13 cellular contexts compared by ENCODE assay signal in the genomic region with DNA sequence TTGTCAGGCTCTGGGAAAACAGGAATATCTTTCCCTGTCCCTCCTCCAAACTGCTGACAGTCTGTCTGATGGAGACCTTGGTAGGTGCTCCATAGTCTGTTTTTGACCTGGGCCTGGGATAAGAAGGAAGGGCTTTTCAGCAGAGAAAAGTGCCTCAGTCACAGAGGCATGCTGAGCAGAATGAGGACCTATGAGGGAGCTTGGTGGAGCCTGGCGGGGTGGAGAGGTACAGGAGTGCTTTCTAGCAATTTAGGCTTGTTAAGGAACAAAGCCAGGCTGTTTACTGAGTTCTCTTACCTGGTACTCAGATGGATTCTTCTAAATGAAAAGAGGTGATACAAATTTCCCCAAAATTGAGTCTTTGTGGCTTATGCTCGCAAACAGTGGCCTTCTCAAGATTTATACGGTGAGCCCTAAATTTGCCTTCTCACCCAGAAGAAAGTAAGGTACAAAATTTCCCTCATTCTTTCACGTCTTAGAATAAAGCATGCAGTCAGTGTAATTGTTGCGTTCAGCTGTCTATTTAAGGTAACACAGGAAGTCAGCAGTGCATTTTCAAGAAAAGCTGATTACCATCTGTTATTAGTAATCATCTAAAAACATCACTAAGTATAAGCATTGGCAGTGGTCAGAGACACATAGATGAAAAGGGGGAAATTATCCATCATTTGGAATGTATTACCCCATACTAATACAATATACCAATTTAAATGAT. TPM values are rescaled to one million over a fixed set of nuclear protein-coding genes. Genes with fewer than 3 reads are reported as not detected.
DNase-seq lines count a peak whose midpoint lies in the region; ATAC-seq and TF ChIP-seq lines count a peak whose summit lies in the region.
"Had no signal": no experiment of that assay in that cellular context is flagged by ENCODE, and none has a peak within 500 bp of the region (broad histone marks: within the 10 kb centered on the region; RNA-seq: fewer than 3 reads in every experiment).

No MANE protein-coding gene starts in this region.

- H3K36me3 ChIP-seq in BLaER1 (peaks cover 46% of the 10 kb centered on the region), adrenal gland (replicated peaks in 1 of 2) (peaks cover 0 to 6% of the 10 kb centered on the region in 2 donors)

- 89 to 98% (median 92%) methylated on average over 5 of the region's 5 CpGs for WGBS in adrenal gland, 4 donors

- no peaks in the 10 kb centered on the region for H4K20me1 ChIP-seq in BLaER1

- peak; percentile 43 for ATAC-seq in GM18508 (IDR thresholded peaks at IDR 0.05; ENCODE audit: insufficient read depth, unreplicated experiment)
- ATAC-seq in GM21786 (IDR thresholded peaks at IDR 0.05; ENCODE audit: unreplicated experiment), result peak; percentile 83
- peak; percentile 61 for ATAC-seq in HG03571 (IDR thresholded peaks at IDR 0.05; ENCODE audit: unreplicated experiment)
- no peak for ATAC-seq in GM21367 (IDR thresholded peaks at IDR 0.05; ENCODE audit: unreplicated experiment)
- ATAC-seq: WTC11 had no signal

- no peak for TF ChIP-seq POLR2A in adrenal gland (IDR thresholded peaks at IDR 0.05)

- intact Hi-C loops in posterior cingulate gyrus (cut with DNase I) (no loop called here), adrenal gland (cut with DNase I) (no loop called here)

- no peak overlapping the region for H3K4me3 ChIP-seq in BLaER1
- no peak overlapping the region for H3K4me3 ChIP-seq in adrenal gland

- H3K27ac ChIP-seq in BLaER1, result no peak overlapping the region
- H3K27ac ChIP-seq in adrenal gland, result no peak overlapping the region

- H3K9ac ChIP-seq in BLaER1, result no peak overlapping the region

- 0 out of 2 replicates have a peak overlapping the region, but pooled peaks have one; percentile 9 for H3K4me2 ChIP-seq in BLaER1

- DNase-seq in posterior cingulate gyrus (no peak), hepatic stellate cell (ENCODE audit: low spot score) (no peak), adrenal gland (no peak)
- DNase-seq: IMR-90, Right ventricle myocardium superior, small intestine had no signal

- TF ChIP-seq CTCF in adrenal gland (IDR thresholded peaks at IDR 0.05), result no peak

- H3K4me1 ChIP-seq in BLaER1, result peaks cover 8% of the 10 kb centered on the region
- no peaks in the 10 kb centered on the region for H3K4me1 ChIP-seq in adrenal gland (replicated peaks in 1 of 2)

- no peaks in the 10 kb centered on the region for H3K9me3 ChIP-seq in BLaER1
- H3K9me3 ChIP-seq in adrenal gland (replicated peaks in 1 of 3), result no peaks in the 10 kb centered on the region

- no peaks in the 10 kb centered on the region for H3K27me3 ChIP-seq in BLaER1
- no peaks in the 10 kb centered on the region for H3K27me3 ChIP-seq in adrenal gland

RNA-seq across cellular contexts. Expression of gene IL13, which starts 28.6 kb away (rescaled TPM):
- total RNA-seq in adrenal gland, result under 1 TPM in 1 of 8 donors, not detected in 7; 0.61 TPM
- polyA plus RNA-seq in adrenal gland, result under 1 TPM in 2 of 3 donors, not detected in 1; 0.10 to 0.32 TPM
- total RNA-seq: IMR-90, Right ventricle myocardium superior, WTC11 had no signal
- polyA plus RNA-seq: IMR-90 had no signal

RNA-seq across cellular contexts. Expression of gene IL4, which starts 44.4 kb away (rescaled TPM):
- not detected for total RNA-seq in adrenal gland
- polyA plus RNA-seq in adrenal gland, result not detected
- total RNA-seq: IMR-90, Right ventricle myocardium superior, WTC11 had no signal
- polyA plus RNA-seq: adipose tissue, IMR-90, small intestine had no signal
